ENCODE assay signal across 1 cellular context in the genomic region with DNA sequence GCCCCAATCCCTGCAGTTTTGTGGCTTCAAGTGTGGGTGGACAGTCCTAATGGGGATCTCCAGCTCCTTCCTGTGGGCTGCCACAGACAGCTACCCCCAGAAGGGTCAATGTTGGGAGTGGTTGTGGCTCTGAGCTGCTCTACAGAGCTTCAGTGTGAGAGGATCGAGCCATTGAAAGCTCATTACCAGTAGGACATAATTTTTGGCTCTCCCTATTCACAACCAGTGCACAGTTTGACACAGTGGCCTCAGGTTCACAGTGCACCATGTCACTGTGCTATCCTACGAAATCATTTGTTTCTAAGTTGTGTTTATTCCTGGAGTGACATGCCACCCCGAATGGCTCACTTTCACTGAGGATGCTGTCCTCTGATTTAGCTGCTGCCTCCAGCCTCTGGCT.
TF ChIP-seq lines count a peak whose summit lies in the region.

No MANE protein-coding gene starts in this region.

TF ChIP-seq in GM23338, 12 proteins besides CTCF, POLR2A, EP300 and RAD21:
- no peak for TF ChIP-seq EZH2 (IDR thresholded peaks at IDR 0.05; ENCODE audit: low read depth, unreplicated experiment)
- TF ChIP-seq STAT1 (IDR thresholded peaks at IDR 0.05; ENCODE audit: unreplicated experiment), result no peak
- TF ChIP-seq ZNF462 (CRISPR knock-in tag; IDR thresholded peaks at IDR 0.05), result no peak
- TF ChIP-seq ZNF114 (CRISPR knock-in tag; IDR thresholded peaks at IDR 0.05), result no peak
- no peak for TF ChIP-seq NANOG (IDR thresholded peaks at IDR 0.05; ENCODE audit: borderline replicate concordance)
- TF ChIP-seq CREB1 (CRISPR knock-in tag; IDR thresholded peaks at IDR 0.05; ENCODE audit: low read depth), result no peak
- no peak for TF ChIP-seq JUNB (IDR thresholded peaks at IDR 0.05; ENCODE audit: unreplicated experiment)
- no peak for TF ChIP-seq POLR2AphosphoS5 (IDR thresholded peaks at IDR 0.05; ENCODE audit: low read depth)
